Comparison of ENCODE assay signal across 12 cellular contexts in genomic region chr20:50762045-50762422, GRCh38. TPM values are rescaled to one million over a fixed set of nuclear protein-coding genes. Genes with fewer than 3 reads are reported as not detected.
A peak's percentile ranks its signal among the peaks of the same experiment; 100 is the strongest.
DNase-seq lines count a peak whose midpoint lies in the region; ATAC-seq, FAIRE-seq and TF ChIP-seq lines count a peak whose summit lies in the region.
"Had no signal": no experiment of that assay in that cellular context is flagged by ENCODE, and none has a peak within 500 bp of the region (broad histone marks: within the 10 kb centered on the region; RNA-seq: fewer than 3 reads in every experiment).

No MANE protein-coding gene starts in this region.

- no peaks in the 10 kb centered on the region for H3K36me3 Mint-ChIP-seq in T-cell
- no peaks in the 10 kb centered on the region for H3K36me3 Mint-ChIP-seq in activated naive CD4-positive, alpha-beta T cell treated with anti-CD3 and anti-CD28 coated beads for 36 hours (ENCODE audit: low read depth)

- no peak for TF ChIP-seq CTCF in fibroblast of lung (conservative IDR thresholded peaks at IDR 0.05 in 1 of 2, IDR thresholded peaks at IDR 0.05 in 1 of 2; ENCODE audit: low read depth in 1 of 2, low read length in 2 of 2)
- no peak for TF ChIP-seq CTCF in pancreas (IDR thresholded peaks at IDR 0.05)

- H3K27ac ChIP-seq in SJSA1 (peak overlapping the region; percentile 19), fibroblast of lung (ENCODE audit: insufficient read depth, low read length) (no peak overlapping the region), pancreas (peak overlapping the region; percentile 66 to 82 (median 77))
- H3K27ac ChIP-seq: BLaER1 had no signal

- no peaks in the 10 kb centered on the region; the same call in 1 of the 2 replicates for H3K9me3 ChIP-seq in SJSA1 (replicated peaks)
- H3K9me3 ChIP-seq in fibroblast of lung (ENCODE audit: control insufficient read depth, insufficient read depth, low read depth, low read length), result no peaks in the 10 kb centered on the region
- H3K9me3 ChIP-seq in pancreas, result no peaks in the 10 kb centered on the region
- H3K9me3 ChIP-seq: BLaER1, tibial nerve had no signal

- no peaks in the 10 kb centered on the region for H3K27me3 Mint-ChIP-seq in T-cell
- no peaks in the 10 kb centered on the region for H3K27me3 Mint-ChIP-seq in activated naive CD4-positive, alpha-beta T cell treated with anti-CD3 and anti-CD28 coated beads for 36 hours (ENCODE audit: low read depth)
- H3K27me3 Mint-ChIP-seq: activated CD8-positive, alpha-beta T cell treated with anti-CD3 and anti-CD28 coated beads for 36 hours had no signal

- H3K4me2 ChIP-seq in fibroblast of lung (ENCODE audit: extremely low read depth, insufficient read depth, low read length), result peak overlapping the region; percentile 25
- H3K4me2 ChIP-seq: BLaER1 had no signal

- H3K27ac Mint-ChIP-seq in T-cell, result no peak overlapping the region
- no peak overlapping the region for H3K27ac Mint-ChIP-seq in activated naive CD4-positive, alpha-beta T cell treated with anti-CD3 and anti-CD28 coated beads for 36 hours
- H3K27ac Mint-ChIP-seq: activated CD8-positive, alpha-beta T cell treated with anti-CD3 and anti-CD28 coated beads for 36 hours had no signal

- FAIRE-seq in pancreas (lab: Jason Lieb, UNC), result no peak

- peak; percentile 27 to 36 (median 30) for ATAC-seq in pancreas
- ATAC-seq in HG02885 (IDR thresholded peaks at IDR 0.05; ENCODE audit: poor library complexity, unreplicated experiment), result no peak
- no peak for ATAC-seq in HG03565 (IDR thresholded peaks at IDR 0.05; ENCODE audit: unreplicated experiment)
- ATAC-seq in T-cell (replicated peaks in 1 of 4), result no peak
- ATAC-seq: activated CD8-positive, alpha-beta T cell treated with anti-CD3 and anti-CD28 coated beads for 36 hours had no signal

- H3K4me3 ChIP-seq in SJSA1 (no peak overlapping the region), fibroblast of lung (replicated peaks in 1 of 4; ENCODE audit: control extremely low read depth in 1 of 4, insufficient read depth in 1 of 4, low read depth in 3 of 4, low read length in 4 of 4) (no peak overlapping the region), pancreas (no peak overlapping the region)
- H3K4me3 ChIP-seq: BLaER1, tibial nerve had no signal

- no peak overlapping the region for H3K4me3 Mint-ChIP-seq in T-cell
- no peak overlapping the region for H3K4me3 Mint-ChIP-seq in activated naive CD4-positive, alpha-beta T cell treated with anti-CD3 and anti-CD28 coated beads for 36 hours
- H3K4me3 Mint-ChIP-seq: activated CD8-positive, alpha-beta T cell treated with anti-CD3 and anti-CD28 coated beads for 36 hours had no signal

- in situ Hi-C loops in ACHN (cut with HindIII; ENCODE audit: low pct_ligation_motif_present, low pct_unique_long_range_greater_than_20kb, low sequenced_read_pairs), result no loop called here

- H3K27me3 ChIP-seq in SJSA1 (replicated peaks) (no peaks in the 10 kb centered on the region), fibroblast of lung (ENCODE audit: control insufficient read depth, insufficient read depth, low read length) (no peaks in the 10 kb centered on the region), pancreas (no peaks in the 10 kb centered on the region)
- H3K27me3 ChIP-seq: BLaER1, tibial nerve had no signal

- no peak overlapping the region for H3K9ac ChIP-seq in fibroblast of lung (ENCODE audit: insufficient read depth, low read length)
- H3K9ac ChIP-seq: BLaER1 had no signal

- DNase-seq in ACHN, result peak; percentile 47
- peak in 1 of 2 experiments; percentile 31 for DNase-seq in SJSA1 (ENCODE audit: low read depth in 1 of 2, low spot score in 2 of 2)
- DNase-seq in fibroblast of lung (ENCODE audit: low read depth in 2 of 2), result no peak
- peak in 1 of 6 donors; percentile 48 for DNase-seq in pancreas
- DNase-seq in T-cell, result no peak
- DNase-seq in activated naive CD4-positive, alpha-beta T cell treated with anti-CD3 and anti-CD28 coated beads for 36 hours, result no peak
- DNase-seq: activated CD8-positive, alpha-beta T cell treated with anti-CD3 and anti-CD28 coated beads for 36 hours; NCI-H345 had no signal

- intact Hi-C loops in pancreas (cut with DNase I), result no loop called here
- intact Hi-C loops in activated naive CD4-positive, alpha-beta T cell treated with anti-CD3 and anti-CD28 coated beads for 36 hours (cut with micrococcal nuclease), result no loop called here

- no peaks in the 10 kb centered on the region for H3K79me2 ChIP-seq in fibroblast of lung (ENCODE audit: control insufficient read depth, insufficient read depth, low read length)

- H3K4me1 Mint-ChIP-seq in T-cell, result no peaks in the 10 kb centered on the region
- no peaks in the 10 kb centered on the region for H3K4me1 Mint-ChIP-seq in activated naive CD4-positive, alpha-beta T cell treated with anti-CD3 and anti-CD28 coated beads for 36 hours (ENCODE audit: low read depth)

- WGBS in pancreas, 2 donors, result 8 to 12% methylated on average over 6 of the region's 6 CpGs

- H2AFZ ChIP-seq in fibroblast of lung (ENCODE audit: low read length), result no peak overlapping the region

- H3K4me1 ChIP-seq in SJSA1 (replicated peaks), result peaks cover 26% of the 10 kb centered on the region
- H3K4me1 ChIP-seq in fibroblast of lung (ENCODE audit: control insufficient read depth, extremely low read depth, insufficient read depth, low read length), result peaks cover 5% of the 10 kb centered on the region
- H3K4me1 ChIP-seq in pancreas, result peaks cover 6 to 32% (median 23%) of the 10 kb centered on the region in 3 donors
- H3K4me1 ChIP-seq: tibial nerve had no signal

- H3K36me3 ChIP-seq in SJSA1, result no peaks in the 10 kb centered on the region
- no peaks in the 10 kb centered on the region for H3K36me3 ChIP-seq in fibroblast of lung (ENCODE audit: control insufficient read depth, insufficient read depth, low read length)
- no peaks in the 10 kb centered on the region for H3K36me3 ChIP-seq in pancreas
- H3K36me3 ChIP-seq: BLaER1, tibial nerve had no signal

- H4K20me1 ChIP-seq in fibroblast of lung (ENCODE audit: control insufficient read depth, extremely low read depth, insufficient read depth, low read length), result no peaks in the 10 kb centered on the region
- H4K20me1 ChIP-seq: BLaER1 had no signal

- CTCF ChIA-PET in T-cell (lab: Charles Lee), result interaction anchor here in 1 of 2 donors (0.7 kb wide), 1 partner anchor 17 kb away, joined by 5 read pairs; no protein-coding TSS in a partner anchor
- CTCF ChIA-PET in activated naive CD4-positive, alpha-beta T cell treated with anti-CD3 and anti-CD28 coated beads for 36 hours (lab: Charles Lee), result interaction anchor here (0.7 kb wide), 1 partner anchor 145 kb away, joined by 3 read pairs; no protein-coding TSS in a partner anchor

- no peaks in the 10 kb centered on the region for H3K9me3 Mint-ChIP-seq in T-cell
- no peaks in the 10 kb centered on the region for H3K9me3 Mint-ChIP-seq in activated naive CD4-positive, alpha-beta T cell treated with anti-CD3 and anti-CD28 coated beads for 36 hours
- H3K9me3 Mint-ChIP-seq: activated CD8-positive, alpha-beta T cell treated with anti-CD3 and anti-CD28 coated beads for 36 hours had no signal

- POLR2A ChIA-PET in T-cell (lab: Charles Lee), result no interaction called here

RNA-seq across cellular contexts. Expression of gene PARD6B, which starts 30.7 kb away (rescaled TPM):
- total RNA-seq in SJSA1 (2014; rRNA removed; shearing (Covaris generic)), result 1.8 and 2.8 TPM in 2 replicates
- total RNA-seq in fibroblast of lung (0.83 and 1.0 TPM in 2 replicates), pancreas (10 to 100 TPM in 4 of 6 donors, 1 to 10 TPM in 2; 8.1 to 17.8 (median 11.9) TPM), T-cell (10 to 100 TPM in 2 of 5 donors, 1 to 10 TPM in 3; 5.9 to 12.4 (median 9.4) TPM)
- polyA plus RNA-seq in fibroblast of lung (0.23 and 0.30 TPM in 2 replicates), pancreas (1 to 10 TPM; 3.1 to 4.2 TPM)
- polyA plus RNA-seq in fibroblast of lung (2012), result 0.12 and 0.17 TPM in 2 replicates
- 0.07 TPM in 1 of 2 replicates, not detected in the other for polyA minus RNA-seq in fibroblast of lung (ENCODE audit: low replicate concordance)
- 1 to 10 TPM; 3.3 to 3.9 TPM for total RNA-seq in activated naive CD4-positive, alpha-beta T cell treated with anti-CD3 and anti-CD28 coated beads for 36 hours

RNA-seq across cellular contexts. Expression of gene BCAS4, which starts 32.8 kb away (rescaled TPM):
- 4.6 and 17.9 TPM in 2 replicates for total RNA-seq in SJSA1 (2014; rRNA removed; shearing (Covaris generic))
- total RNA-seq in fibroblast of lung (12.1 and 33.7 TPM in 2 replicates), pancreas (1 to 10 TPM in 5 of 6 donors, under 1 TPM in 1; 0.85 to 1.9 (median 1.7) TPM), T-cell (10 to 100 TPM; 26.3 to 49.8 (median 31.3) TPM)
- polyA plus RNA-seq in fibroblast of lung (14.1 and 26.0 TPM in 2 replicates), pancreas (1 to 10 TPM; 2.0 to 4.8 TPM)
- polyA plus RNA-seq in fibroblast of lung (2012), result 13.7 and 24.6 TPM in 2 replicates
- 5.2 and 13.9 TPM in 2 replicates for polyA minus RNA-seq in fibroblast of lung (ENCODE audit: low replicate concordance)
- total RNA-seq in activated naive CD4-positive, alpha-beta T cell treated with anti-CD3 and anti-CD28 coated beads for 36 hours, result 10 to 100 TPM; 15.7 to 16.6 TPM

Comparison
In these comparisons a context has a peak if more than half of its experiments do, and no peak if none do; other contexts are left out.
1. ATAC-seq: peak in pancreas (4 of 4); none in HG02885 (single experiment), HG03565 (single experiment) and T-cell (0 of 4).